26 cellular contexts compared by ENCODE assay signal in the genomic region with DNA sequence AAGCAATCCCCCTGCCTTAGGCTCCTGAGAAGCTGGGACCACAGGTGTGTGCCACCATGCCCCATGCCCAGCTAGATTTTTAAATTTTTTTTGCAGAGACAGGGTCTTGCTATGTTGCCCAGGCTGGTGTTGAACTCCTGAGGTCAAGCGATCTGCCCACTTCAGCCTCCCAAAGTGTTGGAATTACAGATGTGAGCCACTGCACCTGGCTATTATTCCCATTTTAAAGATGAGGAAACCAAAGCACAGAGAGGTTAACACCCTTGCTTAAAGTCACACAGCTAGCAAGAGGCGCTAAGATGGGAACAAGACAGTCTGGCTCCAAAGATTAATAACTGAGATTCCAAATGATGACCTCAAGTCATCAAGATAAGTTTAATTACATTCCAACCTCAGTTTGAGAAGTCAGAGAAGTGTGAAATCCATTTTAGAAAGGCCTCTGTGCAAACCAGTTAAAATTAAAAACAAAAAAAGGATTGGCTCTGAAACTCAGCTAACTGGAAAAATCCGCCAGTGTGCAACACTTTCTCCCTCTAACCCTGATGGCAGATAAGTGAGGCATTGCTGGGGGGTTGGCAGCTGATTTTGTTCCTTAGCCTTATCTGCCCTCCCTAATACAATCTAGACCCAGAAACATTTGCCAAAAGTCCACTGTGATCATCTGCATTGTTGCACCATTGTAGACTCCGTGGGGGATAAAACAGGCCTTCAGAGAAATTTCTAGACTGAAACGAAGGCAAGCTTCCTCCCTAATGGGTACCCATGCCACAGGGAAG. TPM values are rescaled to one million over a fixed set of nuclear protein-coding genes. Genes with fewer than 3 reads are reported as not detected.
"Had no signal": no experiment of that assay in that cellular context is flagged by ENCODE, and none has a peak within 500 bp of the region (broad histone marks: within the 10 kb centered on the region; RNA-seq: fewer than 3 reads in every experiment).

No MANE protein-coding gene starts in this region.

- H3K36me3 ChIP-seq: brain microvascular endothelial cell, heart left ventricle, left lung, sigmoid colon, thyroid gland had no signal

- H3K36me3 Mint-ChIP-seq: activated CD4-positive, alpha-beta memory T cell treated with anti-CD3 and anti-CD28 coated beads for 36 hours; activated naive CD4-positive, alpha-beta T cell treated with anti-CD3 and anti-CD28 coated beads, Interleukin-2, amount 10 ng/mL, durations not matched to agents 7 days and 5 days; activated naive CD8-positive, alpha-beta T cell treated with anti-CD3 and anti-CD28 coated beads, Interleukin-2, amount 10 ng/mL, durations not matched to agents 7 days and 5 days; naive thymus-derived CD4-positive, alpha-beta T cell; stimulated activated memory B cell treated with anti-CD40 and anti-IgM and Interleukin-4, amounts not matched to agents 10 μg/mL and 1 μg/mL and 100 μg/mL, for 72 hours had no signal

- H3K9me3 Mint-ChIP-seq: activated CD4-positive, alpha-beta memory T cell treated with anti-CD3 and anti-CD28 coated beads for 36 hours; activated naive CD4-positive, alpha-beta T cell treated with anti-CD3 and anti-CD28 coated beads, Interleukin-2, amount 10 ng/mL, durations not matched to agents 7 days and 5 days; activated naive CD8-positive, alpha-beta T cell treated with anti-CD3 and anti-CD28 coated beads, Interleukin-2, amount 10 ng/mL, durations not matched to agents 7 days and 5 days; activated T-cell treated with anti-CD3 and anti-CD28 coated beads, Interleukin-2, amount 50 U/mL, for 24 hours; stimulated activated memory B cell treated with anti-CD40 and anti-IgM and Interleukin-4, amounts not matched to agents 10 μg/mL and 1 μg/mL and 100 μg/mL, for 72 hours; stimulated activated naive CD8-positive, alpha-beta T cell treated with anti-CD3 and anti-CD28 coated beads, Interleukin-15, amount 100 ng/mL, for 72 hours; T-helper 1 cell treated with Interleukin-12 subunit alpha and Interleukin-12 subunit beta and Interleukin-4 antibody, amounts not matched to agents 30 μg/mL and 1 μg/mL, for 36 hours had no signal

- DNase-seq: activated CD4-positive, alpha-beta memory T cell treated with anti-CD3 and anti-CD28 coated beads for 36 hours; activated CD4-positive, alpha-beta T cell treated with anti-CD3 and anti-CD28 coated beads for 48 hours; activated CD8-positive, alpha-beta memory T cell treated with anti-CD3 and anti-CD28 coated beads, Interleukin-2, amount 50 U/mL, for 4 hours; activated gamma-delta T cell; activated naive CD4-positive, alpha-beta T cell treated with anti-CD3 and anti-CD28 coated beads, Interleukin-2, amount 10 ng/mL, durations not matched to agents 7 days and 5 days; activated naive CD8-positive, alpha-beta T cell treated with anti-CD3 and anti-CD28 coated beads, Interleukin-2, amount 10 ng/mL, durations not matched to agents 7 days and 5 days; activated T-cell treated with anti-CD3 and anti-CD28 coated beads, Interleukin-2, amount 50 U/mL, for 24 hours; amniotic stem cell; brain microvascular endothelial cell; foreskin keratinocyte; heart left ventricle; left lung; midbrain; naive thymus-derived CD4-positive, alpha-beta T cell; sigmoid colon; stimulated activated CD4-positive, alpha-beta T cell treated with anti-CD3 and anti-CD28 coated beads, Interleukin-1b, Interleukin-23, amount 100 ng/mL, for 48 hours; stimulated activated CD4-positive, alpha-beta T cell treated with anti-CD3 and anti-CD28 coated beads, Interleukin-4, amount 100 ng/mL, for 4 hours; stimulated activated CD8-positive, alpha-beta memory T cell treated with anti-CD3 and anti-CD28 coated beads, Interleukin-4, amount 100 ng/mL, for 48 hours; stimulated activated naive CD8-positive, alpha-beta T cell treated with anti-CD3 and anti-CD28 coated beads, Interleukin-15, amount 100 ng/mL, for 72 hours; T-helper 9 cell; thyroid gland had no signal

- H3K27me3 ChIP-seq: brain microvascular endothelial cell, heart left ventricle, thyroid gland had no signal

- H3K4me2 ChIP-seq: smooth muscle cell had no signal

- H3K4me1 ChIP-seq: foreskin keratinocyte, sigmoid colon, thyroid gland had no signal

- H3K27ac ChIP-seq: brain microvascular endothelial cell, foreskin keratinocyte, heart left ventricle, left lung, sigmoid colon, thyroid gland, VCaP had no signal

- H3K4me3 ChIP-seq: heart left ventricle, left lung, sigmoid colon, smooth muscle cell, thyroid gland had no signal

- H3K9me3 ChIP-seq: heart left ventricle, left lung, sigmoid colon, thyroid gland had no signal

- H3K27me3 Mint-ChIP-seq: activated CD4-positive, alpha-beta memory T cell treated with anti-CD3 and anti-CD28 coated beads for 36 hours; activated T-cell treated with anti-CD3 and anti-CD28 coated beads, Interleukin-2, amount 50 U/mL, for 24 hours had no signal

- H3K27ac Mint-ChIP-seq: activated CD4-positive, alpha-beta memory T cell treated with anti-CD3 and anti-CD28 coated beads for 36 hours; activated naive CD4-positive, alpha-beta T cell treated with anti-CD3 and anti-CD28 coated beads, Interleukin-2, amount 10 ng/mL, durations not matched to agents 7 days and 5 days; activated T-cell treated with anti-CD3 and anti-CD28 coated beads, Interleukin-2, amount 50 U/mL, for 24 hours; naive thymus-derived CD4-positive, alpha-beta T cell; stimulated activated memory B cell treated with anti-CD40 and anti-IgM and Interleukin-4, amounts not matched to agents 10 μg/mL and 1 μg/mL and 100 μg/mL, for 72 hours; stimulated activated naive CD8-positive, alpha-beta T cell treated with anti-CD3 and anti-CD28 coated beads, Interleukin-15, amount 100 ng/mL, for 72 hours; T-helper 1 cell treated with Interleukin-12 subunit alpha and Interleukin-12 subunit beta and Interleukin-4 antibody, amounts not matched to agents 30 μg/mL and 1 μg/mL, for 36 hours had no signal

- H3K4me3 Mint-ChIP-seq: activated CD4-positive, alpha-beta memory T cell treated with anti-CD3 and anti-CD28 coated beads for 36 hours; activated naive CD4-positive, alpha-beta T cell treated with anti-CD3 and anti-CD28 coated beads, Interleukin-2, amount 10 ng/mL, durations not matched to agents 7 days and 5 days; activated naive CD8-positive, alpha-beta T cell treated with anti-CD3 and anti-CD28 coated beads, Interleukin-2, amount 10 ng/mL, durations not matched to agents 7 days and 5 days; activated T-cell treated with anti-CD3 and anti-CD28 coated beads, Interleukin-2, amount 50 U/mL, for 24 hours; stimulated activated memory B cell treated with anti-CD40 and anti-IgM and Interleukin-4, amounts not matched to agents 10 μg/mL and 1 μg/mL and 100 μg/mL, for 72 hours; stimulated activated naive CD8-positive, alpha-beta T cell treated with anti-CD3 and anti-CD28 coated beads, Interleukin-15, amount 100 ng/mL, for 72 hours; T-helper 1 cell treated with Interleukin-12 subunit alpha and Interleukin-12 subunit beta and Interleukin-4 antibody, amounts not matched to agents 30 μg/mL and 1 μg/mL, for 36 hours had no signal

RNA-seq across cellular contexts. Expression of a gene that starts 55.5 kb away (rescaled TPM):
- total RNA-seq: fibroblast of lung, foreskin keratinocyte, smooth muscle cell had no signal
